ENCODE assay signal across 2 cellular contexts in the genomic region with DNA sequence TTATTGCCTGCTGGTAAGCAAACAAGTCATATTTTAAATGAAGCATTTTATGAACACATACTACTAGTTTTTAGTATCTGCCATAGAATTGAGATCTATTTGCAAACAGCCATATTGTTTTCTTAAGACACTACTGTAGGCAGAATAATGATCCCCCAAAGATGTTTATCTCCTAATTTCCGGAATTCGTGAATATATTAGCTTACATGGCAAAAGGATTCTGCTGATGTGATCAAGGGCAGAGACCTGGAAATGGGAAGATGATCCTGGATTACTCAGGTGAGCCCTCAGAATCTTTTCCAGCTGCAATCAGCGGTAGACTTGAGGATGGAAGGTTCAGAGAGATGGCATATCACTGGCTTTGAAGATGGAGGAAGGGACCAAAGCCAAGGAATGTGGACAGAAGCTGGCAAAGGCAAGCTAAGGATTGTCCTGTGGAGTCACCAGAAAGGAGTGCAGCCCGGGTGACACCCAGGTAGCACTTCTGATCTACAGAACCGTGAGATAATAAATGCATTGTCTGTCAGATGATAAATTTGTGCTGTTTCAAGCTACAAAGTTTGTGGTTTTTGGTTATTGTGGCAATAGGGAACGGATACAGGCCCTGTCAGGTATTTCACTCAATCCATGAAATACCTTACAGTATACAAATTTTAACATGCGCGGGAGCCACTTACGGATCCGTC.
A peak's percentile ranks its signal among the peaks of the same experiment; 100 is the strongest.
TF ChIP-seq lines count a peak whose summit lies in the region.

No MANE protein-coding gene starts in this region.

TF ChIP-seq in GM23338, 12 proteins besides CTCF, POLR2A, EP300 and RAD21 (continues in another document):
- TF ChIP-seq, protein P1, sequence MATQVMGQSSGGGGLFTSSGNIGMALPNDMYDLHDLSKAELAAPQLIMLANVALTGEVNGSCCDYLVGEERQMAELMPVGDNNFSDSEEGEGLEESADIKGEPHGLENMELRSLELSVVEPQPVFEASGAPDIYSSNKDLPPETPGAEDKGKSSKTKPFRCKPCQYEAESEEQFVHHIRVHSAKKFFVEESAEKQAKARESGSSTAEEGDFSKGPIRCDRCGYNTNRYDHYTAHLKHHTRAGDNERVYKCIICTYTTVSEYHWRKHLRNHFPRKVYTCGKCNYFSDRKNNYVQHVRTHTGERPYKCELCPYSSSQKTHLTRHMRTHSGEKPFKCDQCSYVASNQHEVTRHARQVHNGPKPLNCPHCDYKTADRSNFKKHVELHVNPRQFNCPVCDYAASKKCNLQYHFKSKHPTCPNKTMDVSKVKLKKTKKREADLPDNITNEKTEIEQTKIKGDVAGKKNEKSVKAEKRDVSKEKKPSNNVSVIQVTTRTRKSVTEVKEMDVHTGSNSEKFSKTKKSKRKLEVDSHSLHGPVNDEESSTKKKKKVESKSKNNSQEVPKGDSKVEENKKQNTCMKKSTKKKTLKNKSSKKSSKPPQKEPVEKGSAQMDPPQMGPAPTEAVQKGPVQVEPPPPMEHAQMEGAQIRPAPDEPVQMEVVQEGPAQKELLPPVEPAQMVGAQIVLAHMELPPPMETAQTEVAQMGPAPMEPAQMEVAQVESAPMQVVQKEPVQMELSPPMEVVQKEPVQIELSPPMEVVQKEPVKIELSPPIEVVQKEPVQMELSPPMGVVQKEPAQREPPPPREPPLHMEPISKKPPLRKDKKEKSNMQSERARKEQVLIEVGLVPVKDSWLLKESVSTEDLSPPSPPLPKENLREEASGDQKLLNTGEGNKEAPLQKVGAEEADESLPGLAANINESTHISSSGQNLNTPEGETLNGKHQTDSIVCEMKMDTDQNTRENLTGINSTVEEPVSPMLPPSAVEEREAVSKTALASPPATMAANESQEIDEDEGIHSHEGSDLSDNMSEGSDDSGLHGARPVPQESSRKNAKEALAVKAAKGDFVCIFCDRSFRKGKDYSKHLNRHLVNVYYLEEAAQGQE (IDR thresholded peaks at IDR 0.05; ENCODE audit: unreplicated experiment), result no peak
- TF ChIP-seq JUNB (IDR thresholded peaks at IDR 0.05; ENCODE audit: unreplicated experiment), result no peak
- no peak for TF ChIP-seq EZH2 (IDR thresholded peaks at IDR 0.05; ENCODE audit: low read depth, unreplicated experiment)
- TF ChIP-seq, protein P2, sequence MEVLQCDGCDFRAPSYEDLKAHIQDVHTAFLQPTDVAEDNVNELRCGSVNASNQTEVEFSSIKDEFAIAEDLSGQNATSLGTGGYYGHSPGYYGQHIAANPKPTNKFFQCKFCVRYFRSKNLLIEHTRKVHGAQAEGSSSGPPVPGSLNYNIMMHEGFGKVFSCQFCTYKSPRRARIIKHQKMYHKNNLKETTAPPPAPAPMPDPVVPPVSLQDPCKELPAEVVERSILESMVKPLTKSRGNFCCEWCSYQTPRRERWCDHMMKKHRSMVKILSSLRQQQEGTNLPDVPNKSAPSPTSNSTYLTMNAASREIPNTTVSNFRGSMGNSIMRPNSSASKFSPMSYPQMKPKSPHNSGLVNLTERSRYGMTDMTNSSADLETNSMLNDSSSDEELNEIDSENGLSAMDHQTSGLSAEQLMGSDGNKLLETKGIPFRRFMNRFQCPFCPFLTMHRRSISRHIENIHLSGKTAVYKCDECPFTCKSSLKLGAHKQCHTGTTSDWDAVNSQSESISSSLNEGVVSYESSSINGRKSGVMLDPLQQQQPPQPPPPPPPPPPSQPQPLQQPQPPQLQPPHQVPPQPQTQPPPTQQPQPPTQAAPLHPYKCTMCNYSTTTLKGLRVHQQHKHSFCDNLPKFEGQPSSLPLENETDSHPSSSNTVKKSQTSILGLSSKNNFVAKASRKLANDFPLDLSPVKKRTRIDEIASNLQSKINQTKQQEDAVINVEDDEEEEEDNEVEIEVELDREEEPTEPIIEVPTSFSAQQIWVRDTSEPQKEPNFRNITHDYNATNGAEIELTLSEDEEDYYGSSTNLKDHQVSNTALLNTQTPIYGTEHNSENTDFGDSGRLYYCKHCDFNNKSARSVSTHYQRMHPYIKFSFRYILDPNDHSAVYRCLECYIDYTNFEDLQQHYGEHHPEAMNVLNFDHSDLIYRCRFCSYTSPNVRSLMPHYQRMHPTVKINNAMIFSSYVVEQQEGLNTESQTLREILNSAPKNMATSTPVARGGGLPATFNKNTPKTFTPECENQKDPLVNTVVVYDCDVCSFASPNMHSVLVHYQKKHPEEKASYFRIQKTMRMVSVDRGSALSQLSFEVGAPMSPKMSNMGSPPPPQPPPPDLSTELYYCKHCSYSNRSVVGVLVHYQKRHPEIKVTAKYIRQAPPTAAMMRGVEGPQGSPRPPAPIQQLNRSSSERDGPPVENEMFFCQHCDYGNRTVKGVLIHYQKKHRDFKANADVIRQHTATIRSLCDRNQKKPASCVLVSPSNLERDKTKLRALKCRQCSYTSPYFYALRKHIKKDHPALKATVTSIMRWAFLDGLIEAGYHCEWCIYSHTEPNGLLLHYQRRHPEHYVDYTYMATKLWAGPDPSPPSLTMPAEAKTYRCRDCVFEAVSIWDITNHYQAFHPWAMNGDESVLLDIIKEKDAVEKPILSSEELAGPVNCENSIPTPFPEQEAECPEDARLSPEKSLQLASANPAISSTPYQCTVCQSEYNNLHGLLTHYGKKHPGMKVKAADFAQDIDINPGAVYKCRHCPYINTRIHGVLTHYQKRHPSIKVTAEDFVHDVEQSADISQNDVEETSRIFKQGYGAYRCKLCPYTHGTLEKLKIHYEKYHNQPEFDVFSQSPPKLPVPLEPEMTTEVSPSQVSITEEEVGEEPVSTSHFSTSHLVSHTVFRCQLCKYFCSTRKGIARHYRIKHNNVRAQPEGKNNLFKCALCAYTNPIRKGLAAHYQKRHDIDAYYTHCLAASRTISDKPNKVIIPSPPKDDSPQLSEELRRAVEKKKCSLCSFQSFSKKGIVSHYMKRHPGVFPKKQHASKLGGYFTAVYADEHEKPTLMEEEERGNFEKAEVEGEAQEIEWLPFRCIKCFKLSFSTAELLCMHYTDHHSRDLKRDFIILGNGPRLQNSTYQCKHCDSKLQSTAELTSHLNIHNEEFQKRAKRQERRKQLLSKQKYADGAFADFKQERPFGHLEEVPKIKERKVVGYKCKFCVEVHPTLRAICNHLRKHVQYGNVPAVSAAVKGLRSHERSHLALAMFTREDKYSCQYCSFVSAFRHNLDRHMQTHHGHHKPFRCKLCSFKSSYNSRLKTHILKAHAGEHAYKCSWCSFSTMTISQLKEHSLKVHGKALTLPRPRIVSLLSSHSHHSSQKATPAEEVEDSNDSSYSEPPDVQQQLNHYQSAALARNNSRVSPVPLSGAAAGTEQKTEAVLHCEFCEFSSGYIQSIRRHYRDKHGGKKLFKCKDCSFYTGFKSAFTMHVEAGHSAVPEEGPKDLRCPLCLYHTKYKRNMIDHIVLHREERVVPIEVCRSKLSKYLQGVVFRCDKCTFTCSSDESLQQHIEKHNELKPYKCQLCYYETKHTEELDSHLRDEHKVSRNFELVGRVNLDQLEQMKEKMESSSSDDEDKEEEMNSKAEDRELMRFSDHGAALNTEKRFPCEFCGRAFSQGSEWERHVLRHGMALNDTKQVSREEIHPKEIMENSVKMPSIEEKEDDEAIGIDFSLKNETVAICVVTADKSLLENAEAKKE (CRISPR knock-in tag; IDR thresholded peaks at IDR 0.05), result no peak
- TF ChIP-seq, protein P3, sequence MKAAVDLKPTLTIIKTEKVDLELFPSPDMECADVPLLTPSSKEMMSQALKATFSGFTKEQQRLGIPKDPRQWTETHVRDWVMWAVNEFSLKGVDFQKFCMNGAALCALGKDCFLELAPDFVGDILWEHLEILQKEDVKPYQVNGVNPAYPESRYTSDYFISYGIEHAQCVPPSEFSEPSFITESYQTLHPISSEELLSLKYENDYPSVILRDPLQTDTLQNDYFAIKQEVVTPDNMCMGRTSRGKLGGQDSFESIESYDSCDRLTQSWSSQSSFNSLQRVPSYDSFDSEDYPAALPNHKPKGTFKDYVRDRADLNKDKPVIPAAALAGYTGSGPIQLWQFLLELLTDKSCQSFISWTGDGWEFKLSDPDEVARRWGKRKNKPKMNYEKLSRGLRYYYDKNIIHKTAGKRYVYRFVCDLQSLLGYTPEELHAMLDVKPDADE (IDR thresholded peaks at IDR 0.05), result no peak
- TF ChIP-seq ZNF331 (CRISPR knock-in tag; IDR thresholded peaks at IDR 0.05; ENCODE audit: low read depth), result no peak
- TF ChIP-seq CREB1 (CRISPR knock-in tag; IDR thresholded peaks at IDR 0.05; ENCODE audit: low read depth), result no peak
- no peak for TF ChIP-seq ZNF114 (CRISPR knock-in tag; IDR thresholded peaks at IDR 0.05)

TF ChIP-seq in K562, 482 proteins besides CTCF, POLR2A, EP300 and RAD21 (continued from another document):
- no peak for TF ChIP-seq JUND (IDR thresholded peaks at IDR 0.05; ENCODE audit: borderline replicate concordance, low read depth, low read length)
- TF ChIP-seq JUND (tag; IDR thresholded peaks at IDR 0.05; ENCODE audit: borderline replicate concordance, low read depth, low read length), result no peak
- TF ChIP-seq, protein P4, sequence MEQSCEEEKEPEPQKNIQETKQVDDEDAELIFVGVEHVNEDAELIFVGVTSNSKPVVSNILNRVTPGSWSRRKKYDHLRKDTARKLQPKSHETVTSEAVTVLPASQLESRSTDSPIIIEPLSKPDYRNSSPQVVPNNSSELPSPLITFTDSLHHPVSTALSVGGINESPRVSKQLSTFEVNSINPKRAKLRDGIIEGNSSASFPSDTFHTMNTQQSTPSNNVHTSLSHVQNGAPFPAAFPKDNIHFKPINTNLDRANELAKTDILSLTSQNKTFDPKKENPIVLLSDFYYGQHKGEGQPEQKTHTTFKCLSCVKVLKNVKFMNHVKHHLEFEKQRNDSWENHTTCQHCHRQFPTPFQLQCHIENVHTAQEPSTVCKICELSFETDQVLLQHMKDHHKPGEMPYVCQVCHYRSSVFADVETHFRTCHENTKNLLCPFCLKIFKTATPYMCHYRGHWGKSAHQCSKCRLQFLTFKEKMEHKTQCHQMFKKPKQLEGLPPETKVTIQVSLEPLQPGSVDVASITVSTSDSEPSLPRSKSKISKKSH (CRISPR knock-in tag; IDR thresholded peaks at IDR 0.05), result no peak
- 0 out of 2 replicates have a peak, but pooled peaks have one; percentile 3 for TF ChIP-seq ZNF316 (IDR thresholded peaks at IDR 0.05)
- TF ChIP-seq ZFP36 (IDR thresholded peaks at IDR 0.05; ENCODE audit: low read depth, low read length, partially characterized antibody), result no peak
- TF ChIP-seq HDAC1 (IDR thresholded peaks at IDR 0.05), result 0 out of 4 replicates have a peak, but pooled peaks of 1 of the 2 experiments have one; percentile 18
- peak; percentile 6 for TF ChIP-seq MEIS2 (IDR thresholded peaks at IDR 0.05; ENCODE audit: partially characterized antibody)
- peak; percentile 60 for TF ChIP-seq FOXJ2 (tag; IDR thresholded peaks at IDR 0.05)
- TF ChIP-seq NRF1 (conservative IDR thresholded peaks at IDR 0.05 in 1 of 2, IDR thresholded peaks at IDR 0.05 in 1 of 2), result peak in 1 of 2 experiments; percentile 73; a peak in 2 of 4 replicates
- TF ChIP-seq CAMTA2 (CRISPR knock-in tag; conservative IDR thresholded peaks at IDR 0.05), result no peak
- TF ChIP-seq HLTF (IDR thresholded peaks at IDR 0.05), result no peak
- TF ChIP-seq ZNF707 (CRISPR knock-in tag; conservative IDR thresholded peaks at IDR 0.05), result no peak
- no peak for TF ChIP-seq POLR2B (IDR thresholded peaks at IDR 0.05; ENCODE audit: low read depth, partially characterized antibody)
- TF ChIP-seq, protein P5, sequence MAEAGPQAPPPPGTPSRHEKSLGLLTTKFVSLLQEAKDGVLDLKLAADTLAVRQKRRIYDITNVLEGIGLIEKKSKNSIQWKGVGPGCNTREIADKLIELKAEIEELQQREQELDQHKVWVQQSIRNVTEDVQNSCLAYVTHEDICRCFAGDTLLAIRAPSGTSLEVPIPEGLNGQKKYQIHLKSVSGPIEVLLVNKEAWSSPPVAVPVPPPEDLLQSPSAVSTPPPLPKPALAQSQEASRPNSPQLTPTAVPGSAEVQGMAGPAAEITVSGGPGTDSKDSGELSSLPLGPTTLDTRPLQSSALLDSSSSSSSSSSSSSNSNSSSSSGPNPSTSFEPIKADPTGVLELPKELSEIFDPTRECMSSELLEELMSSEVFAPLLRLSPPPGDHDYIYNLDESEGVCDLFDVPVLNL (CRISPR knock-in tag; IDR thresholded peaks at IDR 0.05; ENCODE audit: low read depth), result no peak
- no peak for TF ChIP-seq ZNF224 (CRISPR knock-in tag; IDR thresholded peaks at IDR 0.05)
- TF ChIP-seq CHD4 (IDR thresholded peaks at IDR 0.05; ENCODE audit: insufficient read depth, insufficient replicate concordance, low read depth, low read length, poor library complexity, severe bottlenecking), result no peak
